ENCODE assay signal across 1 cellular context in the genomic region with DNA sequence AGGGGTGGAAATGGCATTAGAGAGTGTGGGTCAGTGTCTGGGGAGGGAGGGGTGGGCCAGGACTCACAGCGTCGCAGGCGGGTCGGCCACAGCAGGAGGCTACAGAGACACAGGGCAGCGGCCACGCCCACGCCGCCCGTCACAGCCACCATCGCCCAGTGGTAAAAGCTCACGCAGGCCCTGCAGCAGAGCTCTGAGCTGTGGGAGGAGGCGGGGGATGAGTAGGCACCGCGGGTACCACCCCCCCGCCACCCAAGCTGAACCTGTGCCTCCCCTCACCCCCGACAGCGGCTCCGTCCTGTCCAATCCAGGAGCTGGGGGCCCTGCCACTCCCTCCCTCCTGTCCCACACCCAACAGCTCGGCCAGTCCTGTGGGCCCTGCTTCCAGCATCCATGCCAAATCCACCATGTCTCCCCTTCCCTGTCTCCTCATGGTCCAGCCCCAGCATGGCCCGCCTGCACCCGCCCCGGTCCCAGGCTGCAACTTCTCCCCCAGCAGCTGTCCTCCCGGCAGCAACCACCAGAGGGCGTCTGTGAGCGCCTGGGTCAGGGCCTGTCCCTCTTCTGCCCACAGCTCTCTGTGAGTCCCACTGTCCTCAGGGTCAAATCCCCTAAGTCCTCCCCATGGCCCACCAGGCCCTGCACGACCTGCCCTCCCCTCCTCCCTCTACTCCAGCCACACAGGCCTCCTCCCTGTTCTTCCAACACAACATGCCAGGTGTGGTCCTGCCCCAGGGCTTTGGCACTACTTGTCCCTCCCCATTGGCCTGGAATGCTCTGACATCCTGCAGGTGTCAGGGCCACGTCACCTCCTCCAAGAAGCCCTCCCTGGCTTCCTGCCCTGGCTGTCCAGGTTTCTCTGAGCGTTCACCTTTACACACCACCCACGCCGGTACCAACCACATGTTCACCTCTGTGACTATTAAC.
A peak's percentile ranks its signal among the peaks of the same experiment; 100 is the strongest.
TF ChIP-seq lines count a peak whose summit lies in the region.

No MANE protein-coding gene starts in this region.

TF ChIP-seq in neural cell, 6 proteins besides CTCF, POLR2A, EP300 and RAD21:
- TF ChIP-seq TAF1 (IDR thresholded peaks at IDR 0.05; ENCODE audit: low read depth) (no peak), SMC3 (conservative IDR thresholded peaks at IDR 0.05; ENCODE audit: poor library complexity) (peak; percentile 68)
TF ChIP-seq in neural cell: peak in this region for 1.
